7 cellular contexts compared by ENCODE assay signal in genomic region chr6:69729870-69730449, GRCh38.
DNase-seq lines count a peak whose midpoint lies in the region; ATAC-seq, FAIRE-seq and TF ChIP-seq lines count a peak whose summit lies in the region.

No MANE protein-coding gene starts in this region.

- WGBS in pancreas, 2 donors, result 57 to 60% methylated on average over 3 of the region's 3 CpGs

- H3K27ac ChIP-seq in pancreas, result no peak overlapping the region

- H3K36me3 ChIP-seq in Loucy (ENCODE audit: insufficient read depth, low read length), result no peaks in the 10 kb centered on the region
- no peaks in the 10 kb centered on the region for H3K36me3 ChIP-seq in pancreas

- no peaks in the 10 kb centered on the region for H3F3A ChIP-seq in Loucy (ENCODE audit: low read depth)

- intact Hi-C loops in pancreas (cut with DNase I), result no loop called here

- H3K79me2 ChIP-seq in Loucy (ENCODE audit: insufficient read depth, low read length), result no peaks in the 10 kb centered on the region

- H3K27me3 ChIP-seq in Loucy (ENCODE audit: insufficient read depth, low read length, poor library complexity, severe bottlenecking) (no peaks in the 10 kb centered on the region), pancreas (no peaks in the 10 kb centered on the region)

- peak; percentile 1 for DNase-seq in EL
- DNase-seq in astrocyte of the hippocampus (ENCODE audit: low read depth, low spot score), result peak; percentile 10
- no peak for DNase-seq in pancreas
- DNase-seq in occipital lobe (lab: John Stamatoyannopoulos, UW), result no peak
- no peak for DNase-seq in NCI-H187 (lab: John Stamatoyannopoulos, UW)
- no peak for DNase-seq in AG08396 (ENCODE audit: low spot score)

- no peaks in the 10 kb centered on the region for H4K20me1 ChIP-seq in Loucy (ENCODE audit: insufficient read depth, low read length, poor library complexity, severe bottlenecking)

- H3K4me1 ChIP-seq in Loucy (ENCODE audit: insufficient read depth, low read length, poor library complexity, severe bottlenecking) (no peaks in the 10 kb centered on the region), pancreas (no peaks in the 10 kb centered on the region)

- H3K4me3 ChIP-seq in Loucy (ENCODE audit: low read length, poor library complexity, severe bottlenecking) (no peak overlapping the region), pancreas (no peak overlapping the region)

- FAIRE-seq in pancreas (lab: Jason Lieb, UNC), result peak; percentile 88

- no peak overlapping the region for H3K9ac ChIP-seq in Loucy (ENCODE audit: low read depth, low read length, poor library complexity, severe bottlenecking)

- TF ChIP-seq CTCF in Loucy (conservative IDR thresholded peaks at IDR 0.05; ENCODE audit: low read length), result peak; percentile 68
- TF ChIP-seq CTCF in pancreas (IDR thresholded peaks at IDR 0.05), result peak in 3 of 4 donors; percentile 8 to 17 (median 14)

- no peaks in the 10 kb centered on the region for H3K9me3 ChIP-seq in Loucy (ENCODE audit: insufficient read depth, low read depth, low read length)
- no peaks in the 10 kb centered on the region for H3K9me3 ChIP-seq in pancreas

- no peaks in the 10 kb centered on the region for H3K9me2 ChIP-seq in Loucy (replicated peaks; ENCODE audit: low read depth, low read length)

- H3K4me2 ChIP-seq in Loucy (ENCODE audit: low read depth, low read length, poor library complexity, severe bottlenecking), result no peak overlapping the region

- ATAC-seq in pancreas, result no peak

- H2AFZ ChIP-seq in Loucy (ENCODE audit: low read length), result no peak overlapping the region

Comparison
In these comparisons a context has a peak if more than half of its experiments do, and no peak if none do; other contexts are left out.
1. DNase-seq: peak in EL (single experiment) and astrocyte of the hippocampus (single experiment); none in pancreas (0 of 6), occipital lobe (single experiment), NCI-H187 (0 of 2) and AG08396 (single experiment).